In the genomic region with DNA sequence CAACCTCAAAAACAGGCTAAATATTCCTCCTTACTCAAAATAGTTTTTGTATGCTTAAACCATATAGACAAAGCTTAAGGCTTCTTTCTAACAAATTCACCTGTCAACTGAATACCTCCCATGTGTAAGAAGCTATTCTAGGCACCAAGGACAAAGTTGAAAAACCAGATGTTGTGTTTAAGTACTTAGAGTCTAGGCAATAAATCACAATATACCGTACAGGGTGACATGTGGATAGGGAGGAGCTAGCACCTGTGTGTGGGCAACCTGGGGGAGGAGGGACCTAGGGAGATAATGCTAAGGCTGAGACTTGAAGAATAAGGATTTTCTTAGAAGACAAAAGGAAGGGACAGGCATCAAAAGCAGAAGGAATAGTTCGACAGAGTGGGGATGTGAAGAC, we compare ENCODE assay signal across 23 cellular contexts.
DNase-seq lines count a peak whose midpoint lies in the region; ATAC-seq and TF ChIP-seq lines count a peak whose summit lies in the region.
"Had no signal": no experiment of that assay in that cellular context is flagged by ENCODE, and none has a peak within 500 bp of the region (broad histone marks: within the 10 kb centered on the region; RNA-seq: fewer than 3 reads in every experiment).

No MANE protein-coding gene starts in this region.

- peak; percentile 11 for DNase-seq in HT-29 (ENCODE audit: low spot score)
- DNase-seq in NCI-H69 (lab: John Stamatoyannopoulos, UW): peak; percentile 37
- no peak for DNase-seq in left colon
- no peak for DNase-seq in nephron progenitor cell
- no peak for DNase-seq in occipital lobe (lab: John Stamatoyannopoulos, UW)
- DNase-seq: C1 segment of cervical spinal cord; CD8-positive, alpha-beta memory T cell; DND-41; GM23248; H7; NCI-H1092 treated with DMSO at 0.1 percent for 48 hours; NCI-H1436; NCI-H187; NCI-H2081 treated with DMSO at 0.1 percent for 48 hours; NCI-H2227 treated with DMSO at 0.1 percent for 48 hours; NCI-H510A; NK-92 treated with Interleukin-12 subunit alpha and Interleukin-12 subunit beta, amount 100 ng/mL, for 24 hours; PC-3; SK-N-SH; SW 1271 had no signal

- H3K27me3 Mint-ChIP-seq in nephron progenitor cell (ENCODE audit: low read depth, poor library complexity): peaks cover 7% of the 10 kb centered on the region

- peak overlapping the region; percentile 66 for H3K27ac Mint-ChIP-seq in nephron progenitor cell
- H3K27ac Mint-ChIP-seq: T-helper 1 cell treated with Interleukin-12 subunit alpha and Interleukin-12 subunit beta and Interleukin-4 antibody, amounts not matched to agents 30 μg/mL and 1 μg/mL, for 36 hours had no signal

- TF ChIP-seq CTCF in nephron progenitor cell (IDR thresholded peaks at IDR 0.05): no peak

- no peaks in the 10 kb centered on the region for H3K9me3 Mint-ChIP-seq in nephron progenitor cell
- H3K9me3 Mint-ChIP-seq: CD8-positive, alpha-beta memory T cell; T-helper 1 cell treated with Interleukin-12 subunit alpha and Interleukin-12 subunit beta and Interleukin-4 antibody, amounts not matched to agents 30 μg/mL and 1 μg/mL, for 36 hours had no signal

- no peak overlapping the region for H3K4me3 Mint-ChIP-seq in nephron progenitor cell
- H3K4me3 Mint-ChIP-seq: CD8-positive, alpha-beta memory T cell; T-helper 1 cell treated with Interleukin-12 subunit alpha and Interleukin-12 subunit beta and Interleukin-4 antibody, amounts not matched to agents 30 μg/mL and 1 μg/mL, for 36 hours had no signal

- peaks cover 13% of the 10 kb centered on the region for H3K4me1 Mint-ChIP-seq in nephron progenitor cell
- H3K4me1 Mint-ChIP-seq: CD8-positive, alpha-beta memory T cell had no signal

- intact Hi-C loops in left colon (cut with DNase I, micrococcal nuclease): no loop called here

- H3K36me3 Mint-ChIP-seq in nephron progenitor cell (ENCODE audit: low read depth): peaks cover 38% of the 10 kb centered on the region

- ATAC-seq in left colon: peak; percentile 41
- no peak for ATAC-seq in GM18519 (IDR thresholded peaks at IDR 0.05; ENCODE audit: low FRiP score, unreplicated experiment)
- no peak for ATAC-seq in GM18909 (IDR thresholded peaks at IDR 0.05; ENCODE audit: poor library complexity, unreplicated experiment)
- ATAC-seq: PC-3 had no signal

Comparison
In these comparisons a context has a peak if more than half of its experiments do, and no peak if none do; other contexts are left out.
1. DNase-seq: peak in HT-29 (single experiment) and NCI-H69 (single experiment); none in left colon (0 of 2), nephron progenitor cell (single experiment) and occipital lobe (single experiment).